9 cellular contexts compared by ENCODE assay signal in the genomic region with DNA sequence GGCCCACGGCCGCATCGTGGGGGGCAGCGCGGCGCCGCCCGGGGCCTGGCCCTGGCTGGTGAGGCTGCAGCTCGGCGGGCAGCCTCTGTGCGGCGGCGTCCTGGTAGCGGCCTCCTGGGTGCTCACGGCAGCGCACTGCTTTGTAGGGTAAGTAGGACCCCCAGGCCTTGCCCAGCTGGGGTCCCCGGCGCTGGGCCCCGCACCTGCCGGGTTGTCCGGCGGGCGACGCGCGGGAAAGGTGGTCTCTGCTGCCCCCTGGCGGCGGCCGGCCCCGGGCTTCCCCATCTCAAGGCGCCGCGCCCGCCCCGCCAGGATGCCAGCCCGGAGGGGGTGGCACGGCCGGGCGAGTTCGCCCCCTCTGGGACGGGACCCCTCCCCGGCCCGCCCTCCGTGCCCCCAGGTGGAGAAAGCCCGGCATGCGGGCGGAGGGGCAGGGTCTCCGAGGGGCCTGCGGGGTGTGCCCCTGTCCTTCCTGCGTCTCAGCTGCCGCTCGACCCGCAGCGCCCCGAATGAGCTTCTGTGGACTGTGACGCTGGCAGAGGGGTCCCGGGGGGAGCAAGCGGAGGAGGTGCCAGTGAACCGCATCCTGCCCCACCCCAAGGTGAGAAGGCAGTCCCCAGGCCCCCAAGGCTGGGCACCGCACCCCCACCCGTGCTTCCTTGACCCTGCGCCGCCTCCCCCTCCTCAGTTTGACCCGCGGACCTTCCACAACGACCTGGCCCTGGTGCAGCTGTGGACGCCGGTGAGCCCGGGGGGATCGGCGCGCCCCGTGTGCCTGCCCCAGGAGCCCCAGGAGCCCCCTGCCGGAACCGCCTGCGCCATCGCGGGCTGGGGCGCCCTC. TPM values are rescaled to one million over a fixed set of nuclear protein-coding genes. Genes with fewer than 3 reads are reported as not detected.
DNase-seq lines count a peak whose midpoint lies in the region; ATAC-seq and TF ChIP-seq lines count a peak whose summit lies in the region.
"Had no signal": no experiment of that assay in that cellular context is flagged by ENCODE, and none has a peak within 500 bp of the region (broad histone marks: within the 10 kb centered on the region; RNA-seq: fewer than 3 reads in every experiment).

No MANE protein-coding gene starts in this region.

- H3K4me3 ChIP-seq in HEK293 (ENCODE audit: low read depth, low read length) = peak overlapping the region; percentile 6; the same call in 1 of the 2 replicates

- TF ChIP-seq CTCF in C4-2B (conservative IDR thresholded peaks at IDR 0.05) = peak; percentile 90
- no peak for TF ChIP-seq CTCF in HEK293 (tag by site-specific recombination; IDR thresholded peaks at IDR 0.05)

- no peaks in the 10 kb centered on the region for H3K9me3 ChIP-seq in HEK293 (ENCODE audit: control insufficient read depth, insufficient read depth, low read depth, low read length)

- CTCF ChIA-PET in HEK293 (lab: Yijun Ruan, JAX) = interaction anchor here (0.5 to 4.9 kb wide), 19 partner anchors 9 to 834 kb away, joined by 3 to 77 read pairs (median 3); no protein-coding TSS in a partner anchor

- no peaks in the 10 kb centered on the region; the same call in 1 of the 2 replicates for H3K4me1 ChIP-seq in HEK293 (ENCODE audit: control insufficient read depth, insufficient read depth, low read length)

- POLR2A ChIA-PET in HEK293 (lab: Yijun Ruan, JAX) = interaction anchor here (0.6 kb wide), 1 partner anchor 787 kb away, joined by 5 read pairs; no protein-coding TSS in a partner anchor

- peak; percentile 66 to 71 for ATAC-seq in activated CD4-positive, CD25-positive, alpha-beta regulatory T cell treated with anti-CD3 and anti-CD28 coated beads, Interleukin-2, amount 50 U/mL, for 24 hours
- no peak for ATAC-seq in GM19397 (IDR thresholded peaks at IDR 0.05; ENCODE audit: unreplicated experiment)

- H3K27ac ChIP-seq in C4-2B = no peak overlapping the region
- no peak overlapping the region for H3K27ac ChIP-seq in HEK293 (ENCODE audit: extremely low read depth, low read depth, low read length)

- H3K36me3 ChIP-seq in HEK293 (ENCODE audit: control insufficient read depth in 2 of 2, insufficient read depth in 1 of 2, low read length in 2 of 2) = no peaks in the 10 kb centered on the region

- DNase-seq in cerebellum (ENCODE audit: low spot score) = peak; percentile 80
- peak; percentile 28 for DNase-seq in medulla oblongata (ENCODE audit: extremely low spot score)
- peak; percentile 46 to 53 for DNase-seq in stimulated activated CD8-positive, alpha-beta memory T cell treated with anti-CD3 and anti-CD28 coated beads, Interleukin-2, amount 100 ng/mL, for 48 hours (ENCODE audit: low read depth in 2 of 2)
- DNase-seq in HCEC 1CT = no peak

TF ChIP-seq in HEK293, 187 proteins besides CTCF, POLR2A, EP300 and RAD21:
- TF ChIP-seq, protein P1, sequence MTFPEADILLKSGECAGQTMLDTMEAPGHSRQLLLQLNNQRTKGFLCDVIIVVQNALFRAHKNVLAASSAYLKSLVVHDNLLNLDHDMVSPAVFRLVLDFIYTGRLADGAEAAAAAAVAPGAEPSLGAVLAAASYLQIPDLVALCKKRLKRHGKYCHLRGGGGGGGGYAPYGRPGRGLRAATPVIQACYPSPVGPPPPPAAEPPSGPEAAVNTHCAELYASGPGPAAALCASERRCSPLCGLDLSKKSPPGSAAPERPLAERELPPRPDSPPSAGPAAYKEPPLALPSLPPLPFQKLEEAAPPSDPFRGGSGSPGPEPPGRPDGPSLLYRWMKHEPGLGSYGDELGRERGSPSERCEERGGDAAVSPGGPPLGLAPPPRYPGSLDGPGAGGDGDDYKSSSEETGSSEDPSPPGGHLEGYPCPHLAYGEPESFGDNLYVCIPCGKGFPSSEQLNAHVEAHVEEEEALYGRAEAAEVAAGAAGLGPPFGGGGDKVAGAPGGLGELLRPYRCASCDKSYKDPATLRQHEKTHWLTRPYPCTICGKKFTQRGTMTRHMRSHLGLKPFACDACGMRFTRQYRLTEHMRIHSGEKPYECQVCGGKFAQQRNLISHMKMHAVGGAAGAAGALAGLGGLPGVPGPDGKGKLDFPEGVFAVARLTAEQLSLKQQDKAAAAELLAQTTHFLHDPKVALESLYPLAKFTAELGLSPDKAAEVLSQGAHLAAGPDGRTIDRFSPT (tag by site-specific recombination; IDR thresholded peaks at IDR 0.05) = peak; percentile 78
- no peak for TF ChIP-seq ZNF558 (tag by site-specific recombination; IDR thresholded peaks at IDR 0.05)
- no peak for TF ChIP-seq ZNF112 (tag by site-specific recombination; IDR thresholded peaks at IDR 0.05)
- TF ChIP-seq ZNF335 (tag by site-specific recombination; conservative IDR thresholded peaks at IDR 0.05) = 0 out of 2 replicates have a peak, but pooled peaks have one; percentile 22
- TF ChIP-seq, protein P2, sequence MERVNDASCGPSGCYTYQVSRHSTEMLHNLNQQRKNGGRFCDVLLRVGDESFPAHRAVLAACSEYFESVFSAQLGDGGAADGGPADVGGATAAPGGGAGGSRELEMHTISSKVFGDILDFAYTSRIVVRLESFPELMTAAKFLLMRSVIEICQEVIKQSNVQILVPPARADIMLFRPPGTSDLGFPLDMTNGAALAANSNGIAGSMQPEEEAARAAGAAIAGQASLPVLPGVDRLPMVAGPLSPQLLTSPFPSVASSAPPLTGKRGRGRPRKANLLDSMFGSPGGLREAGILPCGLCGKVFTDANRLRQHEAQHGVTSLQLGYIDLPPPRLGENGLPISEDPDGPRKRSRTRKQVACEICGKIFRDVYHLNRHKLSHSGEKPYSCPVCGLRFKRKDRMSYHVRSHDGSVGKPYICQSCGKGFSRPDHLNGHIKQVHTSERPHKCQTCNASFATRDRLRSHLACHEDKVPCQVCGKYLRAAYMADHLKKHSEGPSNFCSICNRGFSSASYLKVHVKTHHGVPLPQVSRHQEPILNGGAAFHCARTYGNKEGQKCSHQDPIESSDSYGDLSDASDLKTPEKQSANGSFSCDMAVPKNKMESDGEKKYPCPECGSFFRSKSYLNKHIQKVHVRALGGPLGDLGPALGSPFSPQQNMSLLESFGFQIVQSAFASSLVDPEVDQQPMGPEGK (tag by site-specific recombination; IDR thresholded peaks at IDR 0.05) = peak; percentile 39; the same call in 1 of the 2 replicates
- 0 out of 2 replicates have a peak, but pooled peaks have one; percentile 27 for TF ChIP-seq GLIS2 (tag by site-specific recombination; IDR thresholded peaks at IDR 0.05)
- TF ChIP-seq ZIC2 (tag by site-specific recombination; IDR thresholded peaks at IDR 0.05) = peak; percentile 47; the same call in 1 of the 2 replicates
- TF ChIP-seq, protein P3, sequence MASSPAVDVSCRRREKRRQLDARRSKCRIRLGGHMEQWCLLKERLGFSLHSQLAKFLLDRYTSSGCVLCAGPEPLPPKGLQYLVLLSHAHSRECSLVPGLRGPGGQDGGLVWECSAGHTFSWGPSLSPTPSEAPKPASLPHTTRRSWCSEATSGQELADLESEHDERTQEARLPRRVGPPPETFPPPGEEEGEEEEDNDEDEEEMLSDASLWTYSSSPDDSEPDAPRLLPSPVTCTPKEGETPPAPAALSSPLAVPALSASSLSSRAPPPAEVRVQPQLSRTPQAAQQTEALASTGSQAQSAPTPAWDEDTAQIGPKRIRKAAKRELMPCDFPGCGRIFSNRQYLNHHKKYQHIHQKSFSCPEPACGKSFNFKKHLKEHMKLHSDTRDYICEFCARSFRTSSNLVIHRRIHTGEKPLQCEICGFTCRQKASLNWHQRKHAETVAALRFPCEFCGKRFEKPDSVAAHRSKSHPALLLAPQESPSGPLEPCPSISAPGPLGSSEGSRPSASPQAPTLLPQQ (tag by site-specific recombination; IDR thresholded peaks at IDR 0.05) = peak; percentile 44; the same call in 1 of the 2 replicates
- TF ChIP-seq GLIS1 (tag by site-specific recombination; IDR thresholded peaks at IDR 0.05) = peak; percentile 47; the same call in 1 of the 2 replicates
- peak; percentile 23; the same call in 1 of the 2 replicates for TF ChIP-seq ZNF561 (tag by site-specific recombination; IDR thresholded peaks at IDR 0.05; ENCODE audit: borderline replicate concordance)
- TF ChIP-seq MEIS1 (CRISPR knock-in tag; IDR thresholded peaks at IDR 0.05; ENCODE audit: borderline replicate concordance) = no peak
- 0 out of 2 replicates have a peak, but pooled peaks have one; percentile 31 for TF ChIP-seq ZBTB8A (tag by site-specific recombination; IDR thresholded peaks at IDR 0.05)

RNA-seq across cellular contexts. Expression of a gene that starts 2.0 kb away (rescaled TPM):
- 0.18 TPM for total RNA-seq in cerebellum
- total RNA-seq: HT1080 had no signal

RNA-seq across cellular contexts. Expression of a gene that starts 3.7 kb away (rescaled TPM):
- total RNA-seq in cerebellum = 0.18 TPM
- total RNA-seq: HT1080 had no signal

RNA-seq across cellular contexts. Expression of a gene that starts 17.3 kb away (rescaled TPM):
- not detected for total RNA-seq in cerebellum
- total RNA-seq: HT1080 had no signal

RNA-seq across cellular contexts. Expression of a gene that starts 28.1 kb away (rescaled TPM):
- total RNA-seq in cerebellum = 10.9 TPM

RNA-seq across cellular contexts. Expression of a gene that starts 28.3 kb away (rescaled TPM):
- total RNA-seq in cerebellum = 48.5 TPM
